ENCODE assay signal across 1 cellular context in the genomic region with DNA sequence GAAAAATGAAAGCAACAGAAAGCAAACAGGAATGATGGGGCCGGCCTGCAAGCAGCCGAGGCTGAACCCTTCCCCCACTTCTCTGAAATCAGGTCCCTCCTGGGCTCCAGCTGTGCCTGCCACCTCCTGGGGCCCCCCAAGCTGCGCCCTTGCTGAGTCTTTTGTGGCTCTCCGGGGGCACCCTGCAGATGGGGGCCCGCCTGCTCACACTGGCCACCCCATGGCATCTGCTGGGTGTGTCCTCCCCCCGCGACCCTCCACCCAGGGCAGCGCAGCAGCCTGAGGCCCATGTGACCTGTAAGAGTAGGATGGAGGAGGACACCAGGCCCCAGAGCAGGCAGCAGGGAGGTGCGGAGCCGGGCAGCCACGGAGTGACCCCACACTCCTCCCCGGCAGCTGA.
TF ChIP-seq lines count a peak whose summit lies in the region.

No MANE protein-coding gene starts in this region.

TF ChIP-seq in HEK293, 187 proteins besides CTCF, POLR2A, EP300 and RAD21:
- TF ChIP-seq ZIC2 (tag by site-specific recombination; IDR thresholded peaks at IDR 0.05) (peak; percentile 94), GLIS1 (tag by site-specific recombination; IDR thresholded peaks at IDR 0.05) (peak; percentile 51; the same call in 1 of the 2 replicates), ZNF221 (tag by site-specific recombination; IDR thresholded peaks at IDR 0.05; ENCODE audit: borderline replicate concordance) (no peak), MZF1 (tag by site-specific recombination; IDR thresholded peaks at IDR 0.05; ENCODE audit: borderline replicate concordance) (no peak)
- TF ChIP-seq, protein P1, sequence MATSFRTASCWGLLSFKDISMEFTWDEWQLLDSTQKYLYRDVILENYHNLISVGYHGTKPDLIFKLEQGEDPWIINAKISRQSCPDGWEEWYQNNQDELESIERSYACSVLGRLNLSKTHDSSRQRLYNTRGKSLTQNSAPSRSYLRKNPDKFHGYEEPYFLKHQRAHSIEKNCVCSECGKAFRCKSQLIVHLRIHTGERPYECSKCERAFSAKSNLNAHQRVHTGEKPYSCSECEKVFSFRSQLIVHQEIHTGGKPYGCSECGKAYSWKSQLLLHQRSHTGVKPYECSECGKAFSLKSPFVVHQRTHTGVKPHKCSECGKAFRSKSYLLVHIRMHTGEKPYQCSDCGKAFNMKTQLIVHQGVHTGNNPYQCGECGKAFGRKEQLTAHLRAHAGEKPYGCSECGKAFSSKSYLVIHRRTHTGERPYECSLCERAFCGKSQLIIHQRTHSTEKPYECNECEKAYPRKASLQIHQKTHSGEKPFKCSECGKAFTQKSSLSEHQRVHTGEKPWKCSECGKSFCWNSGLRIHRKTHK (tag by site-specific recombination; IDR thresholded peaks at IDR 0.05): no peak
